ENCODE assay signal across 1 cellular context in the genomic region with DNA sequence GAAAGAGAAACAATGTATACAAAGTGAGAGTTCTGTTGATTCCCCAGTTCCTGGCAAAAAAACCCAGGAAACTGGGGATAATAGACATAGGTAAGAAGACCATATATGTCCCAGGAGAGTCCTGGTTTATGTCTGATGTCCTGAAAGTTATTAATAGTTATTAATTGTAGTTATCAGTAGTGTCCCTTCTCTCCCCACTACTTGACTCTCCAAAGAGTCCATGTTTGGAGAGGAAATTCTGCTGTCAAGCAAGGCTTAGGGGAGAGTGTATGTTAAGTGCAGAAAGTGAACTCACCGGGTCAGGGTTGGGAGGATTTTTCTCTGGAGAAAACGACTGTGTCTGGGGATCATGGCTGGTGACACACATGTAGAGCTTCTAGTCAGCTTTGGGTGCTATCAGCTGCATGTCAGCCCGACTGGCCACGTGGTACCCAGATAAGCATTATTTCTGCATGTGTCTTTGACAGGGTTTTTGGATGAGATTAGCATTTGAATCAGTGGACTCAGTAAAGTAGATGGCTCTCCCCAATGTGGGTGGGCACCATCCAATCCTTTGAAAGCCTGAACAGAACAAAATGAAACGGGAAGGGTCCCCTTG.
A peak's percentile ranks its signal among the peaks of the same experiment; 100 is the strongest.
TF ChIP-seq lines count a peak whose summit lies in the region.

No MANE protein-coding gene starts in this region.

TF ChIP-seq in HepG2, 621 proteins besides CTCF, POLR2A, EP300 and RAD21:
- TF ChIP-seq, protein P1, sequence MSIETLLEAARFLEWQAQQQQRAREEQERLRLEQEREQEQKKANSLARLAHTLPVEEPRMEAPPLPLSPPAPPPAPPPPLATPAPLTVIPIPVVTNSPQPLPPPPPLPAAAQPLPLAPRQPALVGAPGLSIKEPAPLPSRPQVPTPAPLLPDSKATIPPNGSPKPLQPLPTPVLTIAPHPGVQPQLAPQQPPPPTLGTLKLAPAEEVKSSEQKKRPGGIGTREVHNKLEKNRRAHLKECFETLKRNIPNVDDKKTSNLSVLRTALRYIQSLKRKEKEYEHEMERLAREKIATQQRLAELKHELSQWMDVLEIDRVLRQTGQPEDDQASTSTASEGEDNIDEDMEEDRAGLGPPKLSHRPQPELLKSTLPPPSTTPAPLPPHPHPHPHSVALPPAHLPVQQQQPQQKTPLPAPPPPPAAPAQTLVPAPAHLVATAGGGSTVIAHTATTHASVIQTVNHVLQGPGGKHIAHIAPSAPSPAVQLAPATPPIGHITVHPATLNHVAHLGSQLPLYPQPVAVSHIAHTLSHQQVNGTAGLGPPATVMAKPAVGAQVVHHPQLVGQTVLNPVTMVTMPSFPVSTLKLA (IDR thresholded peaks at IDR 0.05): peak; percentile 85
- TF ChIP-seq, protein P2, sequence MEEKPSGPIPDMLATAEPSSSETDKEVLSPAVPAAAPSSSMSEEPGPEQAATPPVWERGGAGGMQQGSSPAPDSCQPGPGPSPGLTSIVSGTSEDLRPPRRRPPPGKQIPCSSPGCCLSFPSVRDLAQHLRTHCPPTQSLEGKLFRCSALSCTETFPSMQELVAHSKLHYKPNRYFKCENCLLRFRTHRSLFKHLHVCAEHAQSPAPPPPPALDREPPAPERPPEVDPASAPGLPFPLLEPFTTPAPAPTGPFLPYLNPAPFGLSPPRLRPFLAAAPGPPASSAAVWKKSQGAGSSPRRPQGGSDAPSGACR (CRISPR knock-in tag; IDR thresholded peaks at IDR 0.05): no peak
